1 cellular context compared by ENCODE assay signal in genomic region chr6:79778794-79779193, GRCh38.
TF ChIP-seq lines count a peak whose summit lies in the region.

No MANE protein-coding gene starts in this region.

TF ChIP-seq in HCT116, 20 proteins besides CTCF, POLR2A, EP300 and RAD21 (continued from another document):
- TF ChIP-seq ZBTB33 (IDR thresholded peaks at IDR 0.05; ENCODE audit: extremely low read depth, insufficient replicate concordance, low read length), result no peak
- TF ChIP-seq POLR2AphosphoS5 (IDR thresholded peaks at IDR 0.05; ENCODE audit: low read depth, low read length), result no peak
- no peak for TF ChIP-seq EGR1 (IDR thresholded peaks at IDR 0.05; ENCODE audit: low read depth)
- TF ChIP-seq ZNF274 (IDR thresholded peaks at IDR 0.05; ENCODE audit: low read depth, low read length), result no peak
- TF ChIP-seq ATF3 (IDR thresholded peaks at IDR 0.05), result no peak
- no peak for TF ChIP-seq TCF7L2 (IDR thresholded peaks at IDR 0.05; ENCODE audit: borderline replicate concordance, extremely low read depth, insufficient read depth, insufficient read length)
- TF ChIP-seq YY1 (IDR thresholded peaks at IDR 0.05; ENCODE audit: extremely low read depth, insufficient replicate concordance, low read depth, low read length), result no peak
- TF ChIP-seq SP1 (IDR thresholded peaks at IDR 0.05; ENCODE audit: low read depth), result no peak
- TF ChIP-seq JUND (IDR thresholded peaks at IDR 0.05), result no peak
- no peak for TF ChIP-seq FOSL1 (IDR thresholded peaks at IDR 0.05; ENCODE audit: low read depth)
